In genomic region chr17:13030459-13031305, GRCh38 we compare ENCODE assay signal across 8 cellular contexts. TPM values are rescaled to one million over a fixed set of nuclear protein-coding genes. Genes with fewer than 3 reads are reported as not detected.
DNase-seq lines count a peak whose midpoint lies in the region; ATAC-seq, FAIRE-seq and TF ChIP-seq lines count a peak whose summit lies in the region.

No MANE protein-coding gene starts in this region.

- intact Hi-C loops in uterus (cut with DNase I; ENCODE audit: low total_unique reads) = no loop called here

- POLR2A ChIA-PET in AG04449 (lab: Yijun Ruan, JAX) = interaction anchor here (1.1 kb wide), 1 partner anchor 12 kb away, joined by 4 read pairs; no protein-coding TSS in a partner anchor
- POLR2A ChIA-PET in activated CD4-positive, alpha-beta T cell treated with anti-CD3 and anti-CD28 coated beads, Interleukin-2, amount 10 ng/mL, durations not matched to agents 7 days and 5 days (lab: Charles Lee) = no interaction called here

- peak; percentile 43 for FAIRE-seq in endometrium (lab: Jason Lieb, UNC)

- H3K27ac ChIP-seq in uterus = peak overlapping the region in 1 of 2 donors; percentile 10

- no peak overlapping the region for H3K4me3 Mint-ChIP-seq in activated CD4-positive, alpha-beta T cell treated with anti-CD3 and anti-CD28 coated beads, Interleukin-2, amount 10 ng/mL, durations not matched to agents 7 days and 5 days

- no peaks in the 10 kb centered on the region for H3K36me3 Mint-ChIP-seq in activated CD4-positive, alpha-beta T cell treated with anti-CD3 and anti-CD28 coated beads, Interleukin-2, amount 10 ng/mL, durations not matched to agents 7 days and 5 days (ENCODE audit: low read depth)

- H3K9me3 Mint-ChIP-seq in activated CD4-positive, alpha-beta T cell treated with anti-CD3 and anti-CD28 coated beads, Interleukin-2, amount 10 ng/mL, durations not matched to agents 7 days and 5 days = peaks cover 2% of the 10 kb centered on the region

- no peak overlapping the region for H3K4me3 ChIP-seq in AG04449 (ENCODE audit: low read depth, low read length)
- H3K4me3 ChIP-seq in NB4 (ENCODE audit: low read depth, low read length) = no peak overlapping the region
- no peak overlapping the region for H3K4me3 ChIP-seq in uterus

- DNase-seq in AG04449 (ENCODE audit: low read depth, low spot score) (no peak), NB4 (ENCODE audit: low read depth) (peak; percentile 66), mucosa of gallbladder (ENCODE audit: low spot score) (peak; percentile 36), uterus (peak in 1 of 2 donors; percentile 20)
- DNase-seq in activated CD4-positive, alpha-beta T cell treated with anti-CD3 and anti-CD28 coated beads, Interleukin-2, amount 10 ng/mL, durations not matched to agents 7 days and 5 days = peak; percentile 63

- CTCF ChIA-PET in AG04449 (lab: Yijun Ruan, JAX) = interaction anchor here (0.6 to 8.4 kb wide), 76 partner anchors 10 to 1902 kb away, joined by 3 to 169 read pairs (median 4); partner anchors contain the start of genes ELAC2 and HS3ST3B1
- CTCF ChIA-PET in activated CD4-positive, alpha-beta T cell treated with anti-CD3 and anti-CD28 coated beads, Interleukin-2, amount 10 ng/mL, durations not matched to agents 7 days and 5 days (lab: Charles Lee) = interaction anchor here (0.6 to 4.9 kb wide), 7 partner anchors 8 to 1655 kb away, joined by 3 to 46 read pairs (median 5); partner anchors contain the start of gene ELAC2

- H3K36me3 ChIP-seq in uterus = no peaks in the 10 kb centered on the region

- no peaks in the 10 kb centered on the region for H3K4me1 ChIP-seq in uterus

- ATAC-seq in GM19455 (IDR thresholded peaks at IDR 0.05; ENCODE audit: unreplicated experiment) = no peak

- TF ChIP-seq CTCF in AG04449 (IDR thresholded peaks at IDR 0.05; ENCODE audit: insufficient read depth, low read length, missing control alignments) (peak; percentile 62), GM12873 (IDR thresholded peaks at IDR 0.05; ENCODE audit: insufficient read depth, low read depth, low read length, missing control alignments) (peak; percentile 72), NB4 (IDR thresholded peaks at IDR 0.05; ENCODE audit: low read depth, low read length) (peak; percentile 73), uterus (IDR thresholded peaks at IDR 0.05) (peak; percentile 32 to 64 (median 46))

- H3K27ac Mint-ChIP-seq in activated CD4-positive, alpha-beta T cell treated with anti-CD3 and anti-CD28 coated beads, Interleukin-2, amount 10 ng/mL, durations not matched to agents 7 days and 5 days = no peak overlapping the region

- H3K4me1 Mint-ChIP-seq in activated CD4-positive, alpha-beta T cell treated with anti-CD3 and anti-CD28 coated beads, Interleukin-2, amount 10 ng/mL, durations not matched to agents 7 days and 5 days = peaks cover 6% of the 10 kb centered on the region

- H3K27me3 ChIP-seq in uterus = no peaks in the 10 kb centered on the region

- H3K27me3 Mint-ChIP-seq in activated CD4-positive, alpha-beta T cell treated with anti-CD3 and anti-CD28 coated beads, Interleukin-2, amount 10 ng/mL, durations not matched to agents 7 days and 5 days = peaks cover 6% of the 10 kb centered on the region

- TF ChIP-seq POLR2A in NB4 (IDR thresholded peaks at IDR 0.05; ENCODE audit: extremely low read depth, insufficient read length) (no peak), uterus (IDR thresholded peaks at IDR 0.05) (no peak)

- no peaks in the 10 kb centered on the region for H3K9me3 ChIP-seq in uterus

RNA-seq across cellular contexts. Expression of gene ELAC2, which starts 12.9 kb away (rescaled TPM):
- total RNA-seq in activated CD4-positive, alpha-beta T cell treated with anti-CD3 and anti-CD28 coated beads, Interleukin-2, amount 10 ng/mL, durations not matched to agents 7 days and 5 days = 10 to 100 TPM; 60.8 to 74.8 TPM
- 54.5 TPM for total RNA-seq in mucosa of gallbladder
- total RNA-seq in uterus = 10 to 100 TPM in 3 of 4 donors, 1 to 10 TPM in 1; 9.7 to 62.2 (median 51.3) TPM
